ENCODE assay signal across 8 cellular contexts in genomic region chr6:73579389-73579788, GRCh38. TPM values are rescaled to one million over a fixed set of nuclear protein-coding genes. Genes with fewer than 3 reads are reported as not detected.
DNase-seq lines count a peak whose midpoint lies in the region; ATAC-seq and TF ChIP-seq lines count a peak whose summit lies in the region.

No MANE protein-coding gene starts in this region.

- no peaks in the 10 kb centered on the region for H3K36me3 ChIP-seq in suprapubic skin

- peaks cover 9% of the 10 kb centered on the region for H3K36me3 Mint-ChIP-seq in activated CD8-positive, alpha-beta T cell treated with anti-CD3 and anti-CD28 coated beads, Interleukin-2, amount 10 ng/mL, durations not matched to agents 7 days and 5 days (ENCODE audit: low read depth)
- peaks cover 0 to 5% (median 0%) of the 10 kb centered on the region in 3 donors for H3K36me3 Mint-ChIP-seq in immature natural killer cell

- H3K4me3 Mint-ChIP-seq in activated CD8-positive, alpha-beta T cell treated with anti-CD3 and anti-CD28 coated beads, Interleukin-2, amount 10 ng/mL, durations not matched to agents 7 days and 5 days, result no peak overlapping the region
- H3K4me3 Mint-ChIP-seq in immature natural killer cell, result no peak overlapping the region

- H3K27me3 Mint-ChIP-seq in activated CD8-positive, alpha-beta T cell treated with anti-CD3 and anti-CD28 coated beads, Interleukin-2, amount 10 ng/mL, durations not matched to agents 7 days and 5 days (ENCODE audit: low read depth), result no peaks in the 10 kb centered on the region
- peaks cover 0 to 10% (median 0%) of the 10 kb centered on the region in 3 donors for H3K27me3 Mint-ChIP-seq in immature natural killer cell (ENCODE audit: low read depth in 3 of 3)

- ATAC-seq in HG03103 (IDR thresholded peaks at IDR 0.05; ENCODE audit: low read depth, unreplicated experiment) (peak; percentile 18), HG03175 (IDR thresholded peaks at IDR 0.05; ENCODE audit: unreplicated experiment) (no peak)
- no peak for ATAC-seq in activated CD8-positive, alpha-beta T cell treated with anti-CD3 and anti-CD28 coated beads, Interleukin-2, amount 10 ng/mL, durations not matched to agents 7 days and 5 days

- WGBS in suprapubic skin, result 44% methylated on average over 4 of the region's 4 CpGs

- H3K4me3 ChIP-seq in suprapubic skin, result no peak overlapping the region

- no peak for TF ChIP-seq CTCF in suprapubic skin (IDR thresholded peaks at IDR 0.05)

- H3K4me1 Mint-ChIP-seq in activated CD8-positive, alpha-beta T cell treated with anti-CD3 and anti-CD28 coated beads, Interleukin-2, amount 10 ng/mL, durations not matched to agents 7 days and 5 days (ENCODE audit: low read depth), result peaks cover 19% of the 10 kb centered on the region
- H3K4me1 Mint-ChIP-seq in immature natural killer cell, result peaks cover 19 to 26% of the 10 kb centered on the region in 2 donors

- peak overlapping the region; percentile 92 for H3K27ac ChIP-seq in suprapubic skin

- H3K27ac Mint-ChIP-seq in activated CD8-positive, alpha-beta T cell treated with anti-CD3 and anti-CD28 coated beads, Interleukin-2, amount 10 ng/mL, durations not matched to agents 7 days and 5 days, result peak overlapping the region; percentile 46
- H3K27ac Mint-ChIP-seq in immature natural killer cell, result peak overlapping the region; percentile 72 to 99 (median 96)

- no peaks in the 10 kb centered on the region for H3K27me3 ChIP-seq in suprapubic skin

- CTCF ChIA-PET in activated CD8-positive, alpha-beta T cell treated with anti-CD3 and anti-CD28 coated beads, Interleukin-2, amount 10 ng/mL, durations not matched to agents 7 days and 5 days (lab: Charles Lee), result interaction anchor here (1.3 to 2.4 kb wide), 5 partner anchors 8 to 64 kb away, joined by 3 to 8 read pairs (median 4); no protein-coding TSS in a partner anchor

- H3K9me3 Mint-ChIP-seq in activated CD8-positive, alpha-beta T cell treated with anti-CD3 and anti-CD28 coated beads, Interleukin-2, amount 10 ng/mL, durations not matched to agents 7 days and 5 days (ENCODE audit: insufficient read depth), result peaks cover 4% of the 10 kb centered on the region
- peaks cover 0 to 4% (median 3%) of the 10 kb centered on the region in 6 donors for H3K9me3 Mint-ChIP-seq in immature natural killer cell

- H3K9me3 ChIP-seq in suprapubic skin, result no peaks in the 10 kb centered on the region

- H3K4me1 ChIP-seq in suprapubic skin, result peaks cover 20% of the 10 kb centered on the region

- POLR2A ChIA-PET in activated CD8-positive, alpha-beta T cell treated with anti-CD3 and anti-CD28 coated beads, Interleukin-2, amount 10 ng/mL, durations not matched to agents 7 days and 5 days (lab: Charles Lee), result interaction anchor here (1.1 to 3.3 kb wide), 5 partner anchors 31 to 118 kb away, joined by 3 to 51 read pairs (median 7); partner anchors contain the start of genes EEF1A1 and MTO1

- TF ChIP-seq POLR2A in suprapubic skin (IDR thresholded peaks at IDR 0.05), result no peak

- no peak for TF ChIP-seq EP300 in suprapubic skin (IDR thresholded peaks at IDR 0.05)

- no peak for DNase-seq in activated CD8-positive, alpha-beta T cell treated with anti-CD3 and anti-CD28 coated beads, Interleukin-2, amount 10 ng/mL, durations not matched to agents 7 days and 5 days
- DNase-seq in immature natural killer cell, result no peak
- DNase-seq in suprapubic skin (ENCODE audit: low spot score in 2 of 2), result no peak
- DNase-seq in stimulated activated CD4-positive, alpha-beta T cell treated with anti-CD3 and anti-CD28 coated beads, Interleukin-4, amount 100 ng/mL, for 1 hour, result no peak
- DNase-seq in pons (ENCODE audit: low spot score), result no peak
- no peak for DNase-seq in effector CD4-positive, alpha-beta T cell

RNA-seq across cellular contexts. Expression of gene EEF1A1, which starts 58.6 kb away (rescaled TPM):
- total RNA-seq in activated CD8-positive, alpha-beta T cell treated with anti-CD3 and anti-CD28 coated beads, Interleukin-2, amount 10 ng/mL, durations not matched to agents 7 days and 5 days, result 1,000 to 10,000 TPM; 7,075 to 7,486 TPM
- polyA plus RNA-seq in immature natural killer cell, result over 10,000 TPM in 1 of 3 donors, 1,000 to 10,000 TPM in 2; 4,920 to 10,209 (median 5,498) TPM
- over 10,000 TPM in 3 of 4 donors, 1,000 to 10,000 TPM in 1; 8,061 to 12,310 (median 11,939) TPM for total RNA-seq in suprapubic skin
